In the genomic region with DNA sequence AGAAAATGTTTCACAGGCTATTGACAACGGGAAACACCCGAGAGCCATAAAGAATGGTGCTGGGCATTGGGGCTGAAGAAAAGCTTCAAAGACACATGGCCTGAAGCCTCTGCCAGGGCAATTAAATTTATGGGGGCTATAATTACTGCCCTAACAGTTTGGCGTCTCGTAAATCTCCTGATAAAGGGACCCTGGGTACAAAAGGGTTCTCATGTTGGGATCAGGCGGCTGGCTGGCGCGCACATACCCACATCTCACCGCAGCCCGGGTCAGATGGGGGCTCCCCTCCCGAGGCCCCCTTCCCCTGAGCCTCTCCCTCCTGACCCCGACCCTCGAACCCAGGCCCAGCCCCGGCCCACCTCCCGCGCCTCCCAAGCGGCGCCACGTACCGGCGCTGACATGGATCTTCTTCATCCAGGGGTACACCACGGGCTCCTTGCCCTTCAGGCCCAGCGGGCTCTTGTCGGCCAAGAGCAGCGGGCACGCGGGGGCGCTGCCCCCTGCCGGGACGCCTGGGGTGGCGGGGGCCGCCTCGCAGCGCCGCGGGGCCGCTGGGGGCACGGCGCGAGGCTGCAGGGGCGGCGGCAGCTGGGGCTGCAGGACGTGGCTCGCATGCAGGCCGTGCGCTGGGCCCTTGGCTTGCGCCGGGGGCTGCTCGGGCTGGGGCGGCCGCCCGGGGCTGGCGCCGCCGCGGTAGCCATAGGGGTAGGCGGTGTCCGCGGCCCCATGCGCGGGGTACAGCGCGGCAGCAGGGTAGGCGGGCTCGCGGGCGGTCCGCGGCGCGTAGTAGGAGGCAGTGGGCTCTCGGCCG, we compare ENCODE assay signal across 8 cellular contexts. TPM values are rescaled to one million over a fixed set of nuclear protein-coding genes. Genes with fewer than 3 reads are reported as not detected.
DNase-seq lines count a peak whose midpoint lies in the region; ATAC-seq and TF ChIP-seq lines count a peak whose summit lies in the region.

No MANE protein-coding gene starts in this region.

- peaks cover 29% of the 10 kb centered on the region for H3F3A ChIP-seq in GM23248 (ENCODE audit: insufficient read depth)

- intact Hi-C loops in heart right ventricle (cut with DNase I): loop anchor here in 1 of 10 donors (5.0 kb wide), 1 partner anchor 33 kb away; a partner anchor contains a TSS

- peak in 1 of 9 donors; percentile 3 for TF ChIP-seq CTCF in heart right ventricle (IDR thresholded peaks at IDR 0.05)

- H3K9ac ChIP-seq in GM23248 (peak overlapping the region; percentile 89), skeletal muscle tissue (ENCODE audit: low read depth in 1 of 3, low read length in 3 of 3) (peak overlapping the region; percentile 75 to 90 (median 83))

- H3K4me3 ChIP-seq in GM23248: peak overlapping the region; percentile 78
- H3K4me3 ChIP-seq in heart right ventricle: peak overlapping the region in 9 of 10 donors; percentile 17 to 58 (median 48)
- peak overlapping the region; percentile 76 to 91 (median 87) for H3K4me3 ChIP-seq in skeletal muscle tissue (ENCODE audit: low read length in 3 of 3)

- H3K9me3 ChIP-seq in GM23248 (ENCODE audit: low read depth) (no peaks in the 10 kb centered on the region), heart right ventricle (no peaks in the 10 kb centered on the region), skeletal muscle tissue (ENCODE audit: control insufficient read depth in 3 of 3, low read length in 3 of 3) (no peaks in the 10 kb centered on the region)

- 8 to 11% methylated on average over 40 to 52 of the region's 72 CpGs for WGBS in GM23248 (ENCODE audit: low coverage in 1 of 2, low lambda C conversion rate in 2 of 2, missing lambda C conversion rate in 2 of 2), 2 experiments
- 4 to 5% methylated on average over 66 to 72 of the region's 72 CpGs for WGBS in heart right ventricle, 2 donors

- H3K36me3 ChIP-seq in GM23248 (ENCODE audit: low read depth): no peaks in the 10 kb centered on the region
- H3K36me3 ChIP-seq in heart right ventricle: no peaks in the 10 kb centered on the region
- H3K36me3 ChIP-seq in skeletal muscle tissue (ENCODE audit: control insufficient read depth in 3 of 3, insufficient read depth in 3 of 3, low read length in 3 of 3): peaks cover 0 to 4% (median 2%) of the 10 kb centered on the region in 3 donors

- peaks cover 49% of the 10 kb centered on the region for H3K79me2 ChIP-seq in GM23248 (ENCODE audit: insufficient read depth)

- H3K27me3 ChIP-seq in GM23248 (replicated peaks; ENCODE audit: insufficient read depth) (no peaks in the 10 kb centered on the region), heart right ventricle (peaks cover 44 to 100% (median 99%) of the 10 kb centered on the region in 7 donors), skeletal muscle tissue (ENCODE audit: control insufficient read depth in 3 of 3, insufficient read depth in 3 of 3, low read length in 3 of 3) (no peaks in the 10 kb centered on the region)

- no peaks in the 10 kb centered on the region for H4K20me1 ChIP-seq in GM23248 (ENCODE audit: insufficient read depth)

- H3K4me2 ChIP-seq in GM23248 (ENCODE audit: unreplicated experiment): peak overlapping the region; percentile 78

- H3K27ac ChIP-seq in GM23248 (peak overlapping the region; percentile 55), heart right ventricle (peak overlapping the region in 7 of 10 donors; percentile 28 to 88 (median 70)), skeletal muscle tissue (ENCODE audit: low read depth, low read length) (peak overlapping the region; percentile 74)

- peak overlapping the region; percentile 79 for H2AFZ ChIP-seq in GM23248

- no peaks in the 10 kb centered on the region for H3K9me2 ChIP-seq in GM23248 (ENCODE audit: insufficient read depth)

- DNase-seq in GM23248 (peak; percentile 74), SK-MEL-5 (ENCODE audit: low read depth, low spot score) (peak; percentile 24), heart right ventricle (no peak), NCI-H526 treated with DMSO at 0.1 percent for 48 hours (lab: John Stamatoyannopoulos, UW) (no peak), HT-29 (ENCODE audit: low spot score) (no peak)

- in situ Hi-C loops in GM23248 (cut with MboI): no loop called here
- in situ Hi-C loops in SK-MEL-5 (cut with HindIII; ENCODE audit: low pct_unique_long_range_greater_than_20kb, low sequenced_read_pairs): loop anchor here (10.0 kb wide), 1 partner anchor 275 kb away; no protein-coding TSS in a partner anchor

- H3K4me1 ChIP-seq in GM23248 (ENCODE audit: insufficient read depth) (peaks cover 21% of the 10 kb centered on the region), heart right ventricle (peaks cover 0 to 11% (median 0%) of the 10 kb centered on the region in 9 donors), skeletal muscle tissue (ENCODE audit: control insufficient read depth in 3 of 3, insufficient read depth in 3 of 3, low read length in 3 of 3) (peaks cover 51 to 69% (median 68%) of the 10 kb centered on the region in 3 donors)

- ATAC-seq in heart right ventricle: peak in 3 of 8 donors; percentile 10 to 34 (median 28)
- no peak for ATAC-seq in GM21515 (IDR thresholded peaks at IDR 0.05; ENCODE audit: unreplicated experiment)
- no peak for ATAC-seq in HG03432 (IDR thresholded peaks at IDR 0.05; ENCODE audit: unreplicated experiment)

RNA-seq across cellular contexts. Expression of a gene that starts 0.6 kb away (rescaled TPM):
- 0.13 and 1.8 TPM in 2 replicates for total RNA-seq in GM23248 (2014; rRNA removed; shearing (Covaris generic))
- 3.1 and 3.3 TPM in 2 replicates for polyA plus RNA-seq in GM23248 (2016; fragmentation: Nextera tagmentation; extraction: Ambion mirVana)
- 0.50 and 0.83 TPM in 2 replicates for total RNA-seq in SK-MEL-5 (2014; rRNA removed; shearing (Covaris generic))
- polyA plus RNA-seq in SK-MEL-5 (2015; cell fraction: cytosol; rRNA removed): 0.79 and 1.3 TPM in 2 replicates
- polyA plus RNA-seq in SK-MEL-5 (2015; cell fraction: nucleus; rRNA removed): 1.0 and 1.2 TPM in 2 replicates
- 1 to 10 TPM in 1 of 10 donors, under 1 TPM in 5, not detected in 4; 0.20 to 1.1 (median 0.48) TPM for total RNA-seq in heart right ventricle
- polyA plus RNA-seq in heart right ventricle: 1 to 10 TPM in 1 of 2 donors, under 1 TPM in 1; 0.59 to 1.2 TPM
- 2.1 TPM for total RNA-seq in skeletal muscle tissue
- total RNA-seq in HT-29 (2014; rRNA removed; shearing (Covaris generic)): 2.2 and 3.7 TPM in 2 replicates

RNA-seq across cellular contexts. Expression of a gene that starts 13.5 kb away (rescaled TPM):
- 0.25 and 4.0 TPM in 2 replicates for total RNA-seq in GM23248 (2014; rRNA removed; shearing (Covaris generic))
- polyA plus RNA-seq in GM23248 (2016; fragmentation: Nextera tagmentation; extraction: Ambion mirVana) (1.3 and 1.9 TPM in 2 replicates), heart right ventricle (under 1 TPM in 1 of 2 donors, not detected in 1; 0.09 TPM)
- 6.5 and 10.3 TPM in 2 replicates for total RNA-seq in SK-MEL-5 (2014; rRNA removed; shearing (Covaris generic))
- polyA plus RNA-seq in SK-MEL-5 (2015; cell fraction: cytosol; rRNA removed): 5.2 and 6.8 TPM in 2 replicates
- 4.6 and 25.4 TPM in 2 replicates for polyA plus RNA-seq in SK-MEL-5 (2015; cell fraction: nucleus; rRNA removed)
- total RNA-seq in heart right ventricle (under 1 TPM in 3 of 10 donors, not detected in 7; 0.21 to 0.95 (median 0.28) TPM), skeletal muscle tissue (4.2 TPM)
- 22.1 and 29.3 TPM in 2 replicates for total RNA-seq in HT-29 (2014; rRNA removed; shearing (Covaris generic))

RNA-seq across cellular contexts. Expression of a gene that starts 17.6 kb away (rescaled TPM):
- total RNA-seq in GM23248 (2014; rRNA removed; shearing (Covaris generic)): 0.51 and 3.2 TPM in 2 replicates
- polyA plus RNA-seq in GM23248 (2016; fragmentation: Nextera tagmentation; extraction: Ambion mirVana) (3.5 and 3.7 TPM in 2 replicates), heart right ventricle (not detected)
- 1.5 and 1.9 TPM in 2 replicates for total RNA-seq in SK-MEL-5 (2014; rRNA removed; shearing (Covaris generic))
- polyA plus RNA-seq in SK-MEL-5 (2015; cell fraction: cytosol; rRNA removed): 1.2 and 1.6 TPM in 2 replicates
- polyA plus RNA-seq in SK-MEL-5 (2015; cell fraction: nucleus; rRNA removed): 2.2 and 3.5 TPM in 2 replicates
- total RNA-seq in heart right ventricle (not detected), skeletal muscle tissue (3.1 TPM)
- total RNA-seq in HT-29 (2014; rRNA removed; shearing (Covaris generic)): 25.5 and 28.1 TPM in 2 replicates

RNA-seq across cellular contexts. Expression of a gene that starts 22.4 kb away (rescaled TPM):
- total RNA-seq in GM23248 (2014; rRNA removed; shearing (Covaris generic)): 0.63 and 2.1 TPM in 2 replicates
- polyA plus RNA-seq in GM23248 (2016; fragmentation: Nextera tagmentation; extraction: Ambion mirVana): 1.2 and 1.9 TPM in 2 replicates
- total RNA-seq in SK-MEL-5 (2014; rRNA removed; shearing (Covaris generic)): 0.56 and 3.5 TPM in 2 replicates
- 24.5 and 32.1 TPM in 2 replicates for polyA plus RNA-seq in SK-MEL-5 (2015; cell fraction: cytosol; rRNA removed)
- 7.8 and 15.4 TPM in 2 replicates for polyA plus RNA-seq in SK-MEL-5 (2015; cell fraction: nucleus; rRNA removed)
- 1 to 10 TPM in 1 of 10 donors, under 1 TPM in 7, not detected in 2; 0.11 to 1.5 (median 0.22) TPM for total RNA-seq in heart right ventricle
- polyA plus RNA-seq in heart right ventricle: under 1 TPM; 0.35 to 0.37 TPM
- total RNA-seq in skeletal muscle tissue: 3.7 TPM
- total RNA-seq in HT-29 (2014; rRNA removed; shearing (Covaris generic)): 27.8 and 29.0 TPM in 2 replicates

RNA-seq across cellular contexts. Expression of a gene that starts 26.5 kb away (rescaled TPM):
- 3.4 and 6.6 TPM in 2 replicates for total RNA-seq in GM23248 (2014; rRNA removed; shearing (Covaris generic))
- polyA plus RNA-seq in GM23248 (2016; fragmentation: Nextera tagmentation; extraction: Ambion mirVana) (14.3 and 15.8 TPM in 2 replicates), heart right ventricle (under 1 TPM in 1 of 2 donors, not detected in 1; 0.04 TPM)
- total RNA-seq in SK-MEL-5 (2014; rRNA removed; shearing (Covaris generic)): 0.45 TPM in 1 of 2 replicates, not detected in the other
- polyA plus RNA-seq in SK-MEL-5 (2015; cell fraction: cytosol; rRNA removed): 0.26 and 0.66 TPM in 2 replicates
- 1.4 TPM in 1 of 2 replicates, not detected in the other for polyA plus RNA-seq in SK-MEL-5 (2015; cell fraction: nucleus; rRNA removed)
- total RNA-seq in heart right ventricle (not detected), skeletal muscle tissue (1.6 TPM)
- total RNA-seq in HT-29 (2014; rRNA removed; shearing (Covaris generic)): 5.6 and 10.7 TPM in 2 replicates

Comparison
In these comparisons a context has a peak if more than half of its experiments do, and no peak if none do; other contexts are left out.
1. DNase-seq: peak in GM23248 (single experiment) and SK-MEL-5 (single experiment); none in heart right ventricle (0 of 2), NCI-H526 treated with DMSO at 0.1 percent for 48 hours (single experiment) and HT-29 (single experiment).
2. Peak in every context shown above with its lines, with median percentiles within 50 percentile points of each other: H3K27ac ChIP-seq and H3K4me3 ChIP-seq.